15 cellular contexts compared by ENCODE assay signal in the genomic region with DNA sequence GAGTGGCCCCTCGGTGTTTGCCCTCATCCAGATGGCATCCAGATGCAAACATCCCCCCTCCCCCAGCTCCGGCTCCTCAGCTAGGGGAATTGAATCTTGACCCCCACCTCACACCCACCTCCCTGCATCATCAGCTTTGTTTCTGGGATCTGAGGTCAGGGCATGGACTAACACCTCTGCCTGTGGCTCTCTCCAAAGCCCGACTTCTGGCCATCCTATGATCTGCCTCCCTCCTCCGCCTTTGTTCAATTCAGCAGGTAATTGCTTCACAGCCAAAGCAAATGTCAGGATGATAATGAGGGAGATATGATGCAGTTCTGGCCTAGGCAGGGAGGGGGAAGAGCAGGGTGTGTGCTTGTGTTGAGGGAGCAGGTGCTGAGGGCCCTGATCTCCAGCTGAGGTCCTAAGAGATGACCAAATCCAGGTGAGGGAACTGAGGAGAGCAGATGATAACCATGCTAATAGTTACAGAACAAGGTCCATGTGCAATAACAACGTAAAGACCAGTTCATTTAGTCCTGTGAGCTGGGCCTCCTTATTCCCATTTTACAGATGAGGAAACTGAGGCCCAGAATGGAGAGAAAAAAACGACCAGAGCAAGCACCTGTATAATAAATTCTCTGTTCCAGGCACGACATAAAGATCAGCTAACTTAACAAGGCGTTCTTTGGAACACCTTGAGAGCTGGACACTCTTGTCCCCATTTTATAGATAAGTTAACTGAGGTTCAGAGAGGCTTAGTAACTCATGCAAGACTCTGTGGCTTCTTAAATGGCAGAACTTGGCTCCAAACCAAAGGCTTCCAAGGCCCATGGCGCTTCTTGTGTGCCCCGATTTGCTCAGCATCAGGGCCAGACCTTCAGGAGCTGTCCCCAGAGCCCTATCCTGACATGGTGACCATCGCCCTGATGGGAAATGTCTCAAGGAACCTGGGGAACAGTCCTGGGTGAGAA.
DNase-seq lines count a peak whose midpoint lies in the region; ATAC-seq and TF ChIP-seq lines count a peak whose summit lies in the region.
"Had no signal": no experiment of that assay in that cellular context is flagged by ENCODE, and none has a peak within 500 bp of the region (broad histone marks: within the 10 kb centered on the region; RNA-seq: fewer than 3 reads in every experiment).

No MANE protein-coding gene starts in this region.

- no peaks in the 10 kb centered on the region for H3K27me3 ChIP-seq in breast epithelium
- H3K27me3 ChIP-seq: upper lobe of left lung had no signal

- no peak overlapping the region for H3K4me3 Mint-ChIP-seq in MCF 10A (ENCODE audit: unreplicated experiment)
- H3K4me3 Mint-ChIP-seq in activated T-cell treated with anti-CD3 and anti-CD28 coated beads, Interleukin-2, amount 50 U/mL, for 72 hours: no peak overlapping the region
- H3K4me3 Mint-ChIP-seq: activated B cell treated with CpG ODN at 0.5 μM for 24 hours; activated naive CD8-positive, alpha-beta T cell treated with anti-CD3 and anti-CD28 coated beads, Interleukin-2, amount 10 ng/mL, durations not matched to agents 7 days and 5 days; memory B cell had no signal

- DNase-seq in MCF 10A (ENCODE audit: unreplicated experiment): no peak
- no peak for DNase-seq in breast epithelium (ENCODE audit: low spot score in 2 of 2)
- DNase-seq in OCI-M1 (lab: John Stamatoyannopoulos, UW): peak; percentile 53
- DNase-seq in left kidney (ENCODE audit: low read depth, low spot score): peak; percentile 53
- no peak for DNase-seq in UCSD-AML1 (lab: John Stamatoyannopoulos, UW; ENCODE audit: unreplicated experiment)
- DNase-seq in D341Med (ENCODE audit: low spot score): no peak
- DNase-seq in activated T-cell treated with anti-CD3 and anti-CD28 coated beads, Interleukin-2, amount 50 U/mL, for 72 hours: no peak
- DNase-seq: activated B cell treated with CpG ODN at 0.5 μM for 24 hours; activated CD8-positive, alpha-beta memory T cell treated with anti-CD3 and anti-CD28 coated beads, Interleukin-2, amount 50 U/mL, for 48 hours; activated naive CD8-positive, alpha-beta T cell treated with anti-CD3 and anti-CD28 coated beads, Interleukin-2, amount 10 ng/mL, durations not matched to agents 7 days and 5 days; cerebellar nuclear complex; upper lobe of left lung had no signal

- H3K9me3 Mint-ChIP-seq in MCF 10A (ENCODE audit: unreplicated experiment): no peaks in the 10 kb centered on the region
- no peaks in the 10 kb centered on the region for H3K9me3 Mint-ChIP-seq in activated T-cell treated with anti-CD3 and anti-CD28 coated beads, Interleukin-2, amount 50 U/mL, for 72 hours
- H3K9me3 Mint-ChIP-seq: activated B cell treated with CpG ODN at 0.5 μM for 24 hours; activated naive CD8-positive, alpha-beta T cell treated with anti-CD3 and anti-CD28 coated beads, Interleukin-2, amount 10 ng/mL, durations not matched to agents 7 days and 5 days; memory B cell had no signal

- TF ChIP-seq POLR2A in breast epithelium (IDR thresholded peaks at IDR 0.05): no peak

- no TSS peak for BruUV-seq in MCF 10A (replicated peaks; lab: Mats Ljungman, UMichigan)

- intact Hi-C loops in MCF 10A (cut with micrococcal nuclease) (loop anchor here (2.0 kb wide), 1 partner anchor 15 kb away; no protein-coding TSS in a partner anchor), breast epithelium (cut with DNase I; ENCODE audit: low total_unique reads) (no loop called here)

- no peaks in the 10 kb centered on the region for H3K36me3 ChIP-seq in breast epithelium
- H3K36me3 ChIP-seq: upper lobe of left lung had no signal

- no peak overlapping the region for H3K27ac ChIP-seq in breast epithelium
- H3K27ac ChIP-seq: parathyroid adenoma, upper lobe of left lung had no signal

- CTCF ChIA-PET in MCF 10A (lab: Yijun Ruan, JAX): interaction anchor here (0.6 to 1.4 kb wide), 2 partner anchors 12 to 123 kb away, joined by 3 to 4 read pairs; no protein-coding TSS in a partner anchor

- peak overlapping the region; percentile 84 for H3K27ac Mint-ChIP-seq in MCF 10A (ENCODE audit: low read depth, unreplicated experiment)
- no peak overlapping the region for H3K27ac Mint-ChIP-seq in activated T-cell treated with anti-CD3 and anti-CD28 coated beads, Interleukin-2, amount 50 U/mL, for 72 hours
- H3K27ac Mint-ChIP-seq: activated B cell treated with CpG ODN at 0.5 μM for 24 hours; activated naive CD8-positive, alpha-beta T cell treated with anti-CD3 and anti-CD28 coated beads, Interleukin-2, amount 10 ng/mL, durations not matched to agents 7 days and 5 days; memory B cell had no signal

- POLR2A ChIA-PET in MCF 10A (lab: Yijun Ruan, JAX): no interaction called here

- H3K4me1 ChIP-seq in breast epithelium: no peaks in the 10 kb centered on the region
- H3K4me1 ChIP-seq: parathyroid adenoma had no signal

- H3K36me3 Mint-ChIP-seq in MCF 10A (ENCODE audit: insufficient read depth, unreplicated experiment): peaks cover 5% of the 10 kb centered on the region
- no peaks in the 10 kb centered on the region for H3K36me3 Mint-ChIP-seq in activated T-cell treated with anti-CD3 and anti-CD28 coated beads, Interleukin-2, amount 50 U/mL, for 72 hours (ENCODE audit: insufficient read depth in 2 of 2)
- H3K36me3 Mint-ChIP-seq: activated naive CD8-positive, alpha-beta T cell treated with anti-CD3 and anti-CD28 coated beads, Interleukin-2, amount 10 ng/mL, durations not matched to agents 7 days and 5 days; memory B cell had no signal

- no peak for ATAC-seq in GM21717 (IDR thresholded peaks at IDR 0.05; ENCODE audit: unreplicated experiment)
- ATAC-seq in activated T-cell treated with anti-CD3 and anti-CD28 coated beads, Interleukin-2, amount 50 U/mL, for 72 hours (replicated peaks in 1 of 2): no peak

- no peaks in the 10 kb centered on the region for H3K27me3 Mint-ChIP-seq in MCF 10A (ENCODE audit: insufficient read depth, unreplicated experiment)
- H3K27me3 Mint-ChIP-seq in activated T-cell treated with anti-CD3 and anti-CD28 coated beads, Interleukin-2, amount 50 U/mL, for 72 hours (ENCODE audit: low read depth): no peaks in the 10 kb centered on the region

- no peak overlapping the region for H3K4me3 ChIP-seq in breast epithelium
- H3K4me3 ChIP-seq: upper lobe of left lung had no signal

- H3K9me3 ChIP-seq in breast epithelium: no peaks in the 10 kb centered on the region
- H3K9me3 ChIP-seq: upper lobe of left lung had no signal

- H3K4me1 Mint-ChIP-seq in MCF 10A (ENCODE audit: insufficient read depth, unreplicated experiment): peaks cover 23% of the 10 kb centered on the region
- H3K4me1 Mint-ChIP-seq in activated T-cell treated with anti-CD3 and anti-CD28 coated beads, Interleukin-2, amount 50 U/mL, for 72 hours (ENCODE audit: low read depth): peaks cover 5% of the 10 kb centered on the region
- H3K4me1 Mint-ChIP-seq: activated B cell treated with CpG ODN at 0.5 μM for 24 hours; activated naive CD8-positive, alpha-beta T cell treated with anti-CD3 and anti-CD28 coated beads, Interleukin-2, amount 10 ng/mL, durations not matched to agents 7 days and 5 days had no signal

- no peak for TF ChIP-seq CTCF in MCF 10A (IDR thresholded peaks at IDR 0.05; ENCODE audit: unreplicated experiment)
- no peak for TF ChIP-seq CTCF in breast epithelium (IDR thresholded peaks at IDR 0.05)

Comparison
In these comparisons a context has a peak if more than half of its experiments do, and no peak if none do; other contexts are left out.
1. DNase-seq: peak in OCI-M1 (single experiment) and left kidney (single experiment); none in MCF 10A (single experiment), breast epithelium (0 of 2), UCSD-AML1 (single experiment), D341Med (single experiment) and activated T-cell treated with anti-CD3 and anti-CD28 coated beads, Interleukin-2, amount 50 U/mL, for 72 hours (0 of 2).